15 cellular contexts compared by ENCODE assay signal in genomic region chr16:88617268-88618031, GRCh38. TPM values are rescaled to one million over a fixed set of nuclear protein-coding genes. Genes with fewer than 3 reads are reported as not detected.
DNase-seq lines count a peak whose midpoint lies in the region; ATAC-seq and TF ChIP-seq lines count a peak whose summit lies in the region.
"Had no signal": no experiment of that assay in that cellular context is flagged by ENCODE, and none has a peak within 500 bp of the region (broad histone marks: within the 10 kb centered on the region; RNA-seq: fewer than 3 reads in every experiment).

No MANE protein-coding gene starts in this region.

- no peak overlapping the region; the same call in 1 of the 2 replicates for H3K27ac ChIP-seq in IMR-90 (ENCODE audit: insufficient read depth, low read length)
- no peak overlapping the region for H3K27ac ChIP-seq in PC-3 (ENCODE audit: low read length)
- H3K27ac ChIP-seq in mesodermal cell (ENCODE audit: low read depth, low read length, severe bottlenecking) = peak overlapping the region; percentile 29
- H3K27ac ChIP-seq: gastrocnemius medialis had no signal

- intact Hi-C loops in IMR-90 (cut with micrococcal nuclease) (no loop called here), PC-3 (cut with micrococcal nuclease) (no loop called here)

- dilution Hi-C loops in IMR-90 (cut with HindIII; ENCODE audit: low sequenced_read_pairs, unreplicated experiment) = no loop called here

- no peak overlapping the region for H3K56ac ChIP-seq in IMR-90 (ENCODE audit: extremely low read depth, insufficient read depth, low read length)

- no peaks in the 10 kb centered on the region for H3K27me3 ChIP-seq in IMR-90 (ENCODE audit: control insufficient read depth, insufficient read depth, low read length)
- no peaks in the 10 kb centered on the region for H3K27me3 ChIP-seq in PC-3 (ENCODE audit: low read length)
- H3K27me3 ChIP-seq: gastrocnemius medialis had no signal

- H4K5ac ChIP-seq in IMR-90 (ENCODE audit: low read depth, low read length) = no peak overlapping the region

- 0 out of 3 replicates have a peak overlapping the region, but pooled peaks have one; percentile 10 for H2BK15ac ChIP-seq in IMR-90 (ENCODE audit: low read depth, low read length)

- peak; percentile 10; the same call in 1 of the 2 replicates for ATAC-seq in IMR-90 (ENCODE audit: low read depth)
- peak; percentile 45 for ATAC-seq in PC-3
- ATAC-seq in HG03159 (IDR thresholded peaks at IDR 0.05; ENCODE audit: unreplicated experiment) = no peak
- ATAC-seq: gastrocnemius medialis had no signal

- H2BK120ac ChIP-seq in IMR-90 (ENCODE audit: low read depth, low read length) = peak overlapping the region; percentile 13; the same call in 1 of the 2 replicates

- BruUV-seq in IMR-90 (replicated peaks; lab: Mats Ljungman, UMichigan) (no TSS peak), PC-3 (replicated peaks; lab: Mats Ljungman, UMichigan) (no TSS peak)

- H2BK20ac ChIP-seq in IMR-90 (ENCODE audit: low read depth, low read length) = 0 out of 2 replicates have a peak overlapping the region, but pooled peaks have one; percentile 20

- H3F3A ChIP-seq in PC-3 (ENCODE audit: low read length, unreplicated experiment) = no peaks in the 10 kb centered on the region

- H3K18ac ChIP-seq in IMR-90 (ENCODE audit: low read depth, low read length) = peak overlapping the region; percentile 20; the same call in 1 of the 2 replicates

- H3K79me2 ChIP-seq in PC-3 (ENCODE audit: low read length) = no peaks in the 10 kb centered on the region

- H3K36me3 ChIP-seq in IMR-90 (ENCODE audit: control insufficient read depth, insufficient read depth, low read length) (peaks cover 16% of the 10 kb centered on the region), PC-3 (ENCODE audit: low read depth, low read length) (peaks cover 3% of the 10 kb centered on the region; the same call in 1 of the 2 replicates), mesodermal cell (ENCODE audit: control insufficient read depth, insufficient read depth, low read length) (peaks cover 73% of the 10 kb centered on the region)

- no peaks in the 10 kb centered on the region for H3K9me2 ChIP-seq in PC-3 (replicated peaks; ENCODE audit: low read length)

- H4K20me1 ChIP-seq in IMR-90 (ENCODE audit: insufficient read depth, low read length) (peaks cover 91% of the 10 kb centered on the region), PC-3 (ENCODE audit: low read length) (no peaks in the 10 kb centered on the region)

- no peak overlapping the region for H3K4me3 ChIP-seq in IMR-90 (ENCODE audit: insufficient read depth, low read depth, low read length)
- H3K4me3 ChIP-seq in PC-3 (ENCODE audit: low read length) = no peak overlapping the region
- no peak overlapping the region for H3K4me3 ChIP-seq in mesodermal cell (ENCODE audit: extremely low read depth, insufficient read depth, low read length, poor library complexity, severe bottlenecking)
- H3K4me3 ChIP-seq: gastrocnemius medialis had no signal

- 0 out of 4 replicates have a peak overlapping the region, but pooled peaks of 1 of the 2 experiments have one; percentile 9 for H4K8ac ChIP-seq in IMR-90 (ENCODE audit: low read depth in 2 of 2, low read length in 2 of 2)

- H3K4me1 ChIP-seq in IMR-90 (ENCODE audit: control insufficient read depth, insufficient read depth, low read length) = peaks cover 33% of the 10 kb centered on the region
- H3K4me1 ChIP-seq in PC-3 (ENCODE audit: insufficient read depth, low read length) = no peaks in the 10 kb centered on the region
- no peaks in the 10 kb centered on the region for H3K4me1 ChIP-seq in mesodermal cell (ENCODE audit: control insufficient read depth, insufficient read depth, low read length, poor library complexity, severe bottlenecking)

- CTCF ChIA-PET in IMR-90 (lab: Yijun Ruan, JAX) (no interaction called here), PC-3 (lab: Charles Lee) (no interaction called here)

- TF ChIP-seq RAD21 in IMR-90 (IDR thresholded peaks at IDR 0.05; ENCODE audit: low read length) = no peak

- DNase-seq in COR-L47 (lab: John Stamatoyannopoulos, UW) = peak; percentile 13
- DNase-seq in IMR-90 = peak; percentile 66
- DNase-seq in PC-3 = peak; percentile 1
- DNase-seq in NK-92 treated with Interleukin-12 subunit alpha and Interleukin-12 subunit beta, amount 100 ng/mL, for 24 hours (lab: John Stamatoyannopoulos, UW) = no peak
- DNase-seq in superior temporal gyrus (ENCODE audit: extremely low spot score) = no peak
- no peak for DNase-seq in activated effector memory CD4-positive, alpha-beta T cell treated with Interleukin-2 at 50 U/mL for 16 hours
- DNase-seq: activated CD4-positive, alpha-beta T cell treated with anti-CD3 and anti-CD28 coated beads for 48 hours; activated naive CD8-positive, alpha-beta T cell treated with anti-CD3 and anti-CD28 coated beads for 36 hours; gastrocnemius medialis; HFFc6; occipital lobe had no signal

- no peaks in the 10 kb centered on the region for H3K9me3 ChIP-seq in IMR-90 (ENCODE audit: control insufficient read depth, insufficient read depth, low read length)
- no peaks in the 10 kb centered on the region for H3K9me3 ChIP-seq in PC-3 (ENCODE audit: low read length)
- H3K9me3 ChIP-seq in mesodermal cell (ENCODE audit: control insufficient read depth, low read length) = no peaks in the 10 kb centered on the region
- H3K9me3 ChIP-seq: gastrocnemius medialis had no signal

- H3K9ac ChIP-seq in IMR-90 (ENCODE audit: low read depth, low read length) = no peak overlapping the region
- no peak overlapping the region for H3K9ac ChIP-seq in PC-3 (ENCODE audit: low read length)

- H2AFZ ChIP-seq in IMR-90 (replicated peaks; ENCODE audit: low read length, poor library complexity) = peak overlapping the region; percentile 44
- H2AFZ ChIP-seq in PC-3 (ENCODE audit: low read length) = no peak overlapping the region

- H2AK9ac ChIP-seq in IMR-90 (replicated peaks; ENCODE audit: low read depth, low read length, poor library complexity) = peak overlapping the region; percentile 79

- peaks cover 13 to 88% of the 10 kb centered on the region in 2 experiments for H3K79me1 ChIP-seq in IMR-90 (ENCODE audit: low read depth in 1 of 2, low read length in 2 of 2)

- H3K23ac ChIP-seq in IMR-90 (ENCODE audit: low read depth, low read length) = no peak overlapping the region

- 88% methylated on average over 11 of the region's 20 CpGs; no CpG with 5 or more reads in 1 of the 2 experiments for WGBS in IMR-90 (ENCODE audit: extremely low coverage in 2 of 2, insufficient read length in 1 of 2), 2 experiments
- WGBS in mesodermal cell (ENCODE audit: insufficient coverage in 2 of 2), 2 experiments = 90 to 91% methylated on average over 16 to 20 of the region's 20 CpGs

- TF ChIP-seq POLR2A in IMR-90 (IDR thresholded peaks at IDR 0.05; ENCODE audit: low read depth, low read length) = no peak

- peak overlapping the region; percentile 13; the same call in 1 of the 2 replicates for H2AK5ac ChIP-seq in IMR-90 (ENCODE audit: low read depth, low read length)

- H3K4me2 ChIP-seq in IMR-90 (ENCODE audit: low read depth, low read length) (no peak overlapping the region), PC-3 (ENCODE audit: low read length) (no peak overlapping the region)

- peak overlapping the region; percentile 56 for H4K91ac ChIP-seq in IMR-90 (ENCODE audit: insufficient read depth, low read depth, low read length)

- peak overlapping the region; percentile 45; the same call in 1 of the 2 replicates for H3K14ac ChIP-seq in IMR-90 (replicated peaks; ENCODE audit: low read depth, low read length)

- peak overlapping the region; percentile 29 for H3K4ac ChIP-seq in IMR-90 (ENCODE audit: low read depth, low read length)

- H3K9me1 ChIP-seq in IMR-90 (ENCODE audit: insufficient read depth, low read length) = peaks cover 33% of the 10 kb centered on the region

- TF ChIP-seq CTCF in IMR-90 (conservative IDR thresholded peaks at IDR 0.05; ENCODE audit: low read depth, low read length) (no peak), PC-3 (conservative IDR thresholded peaks at IDR 0.05; ENCODE audit: low read depth, low read length) (no peak)

- in situ Hi-C loops in IMR-90 (cut with MboI; ENCODE audit: low sequenced_read_pairs) = no loop called here

- POLR2A ChIA-PET in IMR-90 (lab: Charles Lee; ENCODE audit: unreplicated experiment) (no interaction called here), PC-3 (lab: Charles Lee; ENCODE audit: unreplicated experiment) (no interaction called here)

- peak overlapping the region; percentile 45 for H2BK5ac ChIP-seq in IMR-90 (ENCODE audit: low read depth, low read length, poor library complexity, severe bottlenecking)

TF ChIP-seq in IMR-90, 13 proteins besides CTCF, POLR2A, EP300 and RAD21:
- TF ChIP-seq NFE2L2 (IDR thresholded peaks at IDR 0.05; ENCODE audit: low read depth, low read length) (0 out of 2 replicates have a peak, but pooled peaks have one; percentile 3), CEBPB (IDR thresholded peaks at IDR 0.05; ENCODE audit: low read depth, low read length) (no peak)
TF ChIP-seq in IMR-90: peak in this region for 1.

RNA-seq across cellular contexts. Expression of gene IL17C, which starts 20.9 kb away (rescaled TPM):
- total RNA-seq in IMR-90 (2012; rRNA removed) = not detected in 2 replicates
- 0.09 TPM in 1 of 2 replicates, not detected in the other for polyA plus RNA-seq in IMR-90 (2012; rRNA removed)
- 0.12 TPM in 1 of 2 replicates, not detected in the other for polyA plus RNA-seq in IMR-90 (2012; cell fraction: cytosol; rRNA removed)
- 0.71 and 1.6 TPM in 2 replicates for polyA plus RNA-seq in IMR-90 (2012; cell fraction: nucleus; rRNA removed; ENCODE audit: low replicate concordance)
- total RNA-seq in PC-3 (2014; rRNA removed) = not detected in 2 replicates
- not detected for polyA plus RNA-seq in mesodermal cell (2013, experiment 1 of 2)
- polyA plus RNA-seq in mesodermal cell (2013, experiment 2 of 2) = not detected
- total RNA-seq: activated naive CD8-positive, alpha-beta T cell treated with anti-CD3 and anti-CD28 coated beads for 36 hours; dermis microvascular lymphatic vessel endothelial cell; gastrocnemius medialis; HFFc6; occipital lobe had no signal
- polyA plus RNA-seq: CD14-positive monocyte had no signal

RNA-seq across cellular contexts. Expression of gene CYBA, which starts 33.4 kb away (rescaled TPM):
- total RNA-seq in IMR-90 (2012; rRNA removed) (65.6 and 90.5 TPM in 2 replicates), PC-3 (2014; rRNA removed) (not detected in 2 replicates)
- polyA plus RNA-seq in IMR-90 (2012; rRNA removed) = 169 and 228 TPM in 2 replicates
- polyA plus RNA-seq in IMR-90 (2012; cell fraction: cytosol; rRNA removed) = 205 and 351 TPM in 2 replicates
- polyA plus RNA-seq in IMR-90 (2012; cell fraction: nucleus; rRNA removed; ENCODE audit: low replicate concordance) = 119 and 281 TPM in 2 replicates
- polyA plus RNA-seq in mesodermal cell (2013, experiment 1 of 2) = 151 TPM
- polyA plus RNA-seq in mesodermal cell (2013, experiment 2 of 2) = 108 TPM

RNA-seq across cellular contexts. Expression of gene MVD, which starts 45.4 kb away (rescaled TPM):
- total RNA-seq in IMR-90 (2012; rRNA removed) = 17.2 and 18.3 TPM in 2 replicates
- 28.4 and 33.1 TPM in 2 replicates for polyA plus RNA-seq in IMR-90 (2012; rRNA removed)
- 28.1 and 45.4 TPM in 2 replicates for polyA plus RNA-seq in IMR-90 (2012; cell fraction: cytosol; rRNA removed)
- 63.8 and 197 TPM in 2 replicates for polyA plus RNA-seq in IMR-90 (2012; cell fraction: nucleus; rRNA removed; ENCODE audit: low replicate concordance)
- 38.3 and 48.9 TPM in 2 replicates for total RNA-seq in PC-3 (2014; rRNA removed)
- 130 TPM for polyA plus RNA-seq in mesodermal cell (2013, experiment 1 of 2)
- polyA plus RNA-seq in mesodermal cell (2013, experiment 2 of 2) = 117 TPM

RNA-seq across cellular contexts. Expression of gene ZC3H18, which starts 47.2 kb away (rescaled TPM):
- 3.4 and 4.2 TPM in 2 replicates for total RNA-seq in IMR-90 (2012; rRNA removed)
- polyA plus RNA-seq in IMR-90 (2012; rRNA removed) = 21.3 and 22.7 TPM in 2 replicates
- 15.4 and 23.2 TPM in 2 replicates for polyA plus RNA-seq in IMR-90 (2012; cell fraction: cytosol; rRNA removed)
- 64.2 and 65.2 TPM in 2 replicates for polyA plus RNA-seq in IMR-90 (2012; cell fraction: nucleus; rRNA removed; ENCODE audit: low replicate concordance)
- total RNA-seq in PC-3 (2014; rRNA removed) = 11.8 and 24.5 TPM in 2 replicates
- 51.6 TPM for polyA plus RNA-seq in mesodermal cell (2013, experiment 1 of 2)
- polyA plus RNA-seq in mesodermal cell (2013, experiment 2 of 2) = 42.9 TPM

Comparison
In these comparisons a context has a peak if more than half of its experiments do, and no peak if none do; other contexts are left out.
1. DNase-seq: peak in COR-L47 (single experiment), IMR-90 (single experiment) and PC-3 (single experiment); none in NK-92 treated with Interleukin-12 subunit alpha and Interleukin-12 subunit beta, amount 100 ng/mL, for 24 hours (single experiment), superior temporal gyrus (single experiment) and activated effector memory CD4-positive, alpha-beta T cell treated with Interleukin-2 at 50 U/mL for 16 hours (single experiment).
2. RNA of gene CYBA, which starts 33.4 kb away (total RNA-seq): 65.6 to 90.5 TPM in IMR-90; not detected in PC-3; every median in the first group is over 10 times any median in the second.